In the genomic region with DNA sequence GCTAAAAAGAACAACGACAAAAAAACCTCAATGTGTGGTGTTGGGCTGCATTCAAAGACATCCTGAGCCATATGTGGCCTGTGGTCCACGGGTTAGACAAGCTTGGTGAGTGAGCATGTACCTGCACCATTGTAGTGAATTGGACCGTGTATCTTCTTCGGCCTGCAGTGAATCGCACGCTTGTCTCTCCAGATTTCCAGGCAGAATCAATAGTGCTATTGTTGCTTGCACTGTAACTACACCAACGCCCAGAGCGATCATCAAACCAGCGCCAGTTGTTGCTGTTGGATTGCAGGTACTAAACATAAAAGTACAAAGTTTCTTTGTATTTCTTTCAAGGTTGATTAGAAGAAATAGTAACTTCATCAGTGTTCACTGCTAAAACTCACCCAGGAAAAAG, we compare ENCODE assay signal across 20 cellular contexts.
"Had no signal": no experiment of that assay in that cellular context is flagged by ENCODE, and none has a peak within 500 bp of the region (broad histone marks: within the 10 kb centered on the region; RNA-seq: fewer than 3 reads in every experiment).

No MANE protein-coding gene starts in this region.

- H3K9me3 ChIP-seq: esophagus muscularis mucosa, gastroesophageal sphincter, psoas muscle, spleen, suprapubic skin, thyroid gland, vagina had no signal

- H3K27ac ChIP-seq: coronary artery, esophagus muscularis mucosa, foreskin keratinocyte, gastroesophageal sphincter, psoas muscle, skin epidermis, spleen, suprapubic skin, thyroid gland, vagina had no signal

- DNase-seq: dermis blood vessel endothelial cell; effector memory CD4-positive, alpha-beta T cell; foreskin keratinocyte; mesendoderm; naive thymus-derived CD8-positive, alpha-beta T cell; nephron progenitor cell; psoas muscle; right cardiac atrium; spleen; stimulated activated CD4-positive, alpha-beta T cell treated with anti-CD3 and anti-CD28 coated beads, Interleukin-4, amount 100 ng/mL, for 4 hours; stimulated activated naive CD8-positive, alpha-beta T cell treated with anti-CD3 and anti-CD28 coated beads, Interleukin-15, Interleukin-2, amounts not matched to agents 100 U/mL and 50 U/mL, for 24 hours; thyroid gland; trophoblast cell had no signal

- H3K4me1 ChIP-seq: esophagus muscularis mucosa, foreskin keratinocyte, gastroesophageal sphincter, psoas muscle, spleen, suprapubic skin, thyroid gland, vagina had no signal

- H3K4me3 ChIP-seq: coronary artery, esophagus muscularis mucosa, gastroesophageal sphincter, lung, psoas muscle, skin epidermis, spleen, suprapubic skin, thyroid gland, vagina had no signal

- H3K27me3 ChIP-seq: esophagus muscularis mucosa, foreskin keratinocyte, gastroesophageal sphincter, spleen, suprapubic skin, thyroid gland, vagina had no signal
